8 cellular contexts compared by ENCODE assay signal in the genomic region with DNA sequence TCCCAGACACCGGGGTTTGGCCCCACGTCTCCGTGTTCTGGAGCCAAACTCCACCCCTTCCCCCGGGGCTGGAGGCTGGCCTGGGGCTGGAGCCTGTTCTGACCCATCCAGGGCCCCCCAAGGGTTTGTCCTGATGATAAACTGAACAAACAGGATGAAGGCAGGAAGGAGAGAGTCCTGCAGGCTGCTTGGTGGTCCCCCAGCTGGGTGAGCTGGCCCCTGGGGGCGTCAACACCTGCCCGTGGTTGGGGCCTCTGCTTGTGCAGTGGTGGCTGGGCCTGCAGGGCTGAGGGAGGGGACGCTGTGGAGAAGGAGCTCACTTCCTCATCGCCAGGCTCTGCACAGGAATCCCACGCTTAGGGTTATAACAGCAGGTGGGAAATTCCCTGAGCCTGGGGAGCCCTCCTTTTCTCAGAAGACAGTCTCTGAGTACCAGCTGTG. TPM values are rescaled to one million over a fixed set of nuclear protein-coding genes. Genes with fewer than 3 reads are reported as not detected.
DNase-seq lines count a peak whose midpoint lies in the region; ATAC-seq and TF ChIP-seq lines count a peak whose summit lies in the region.

No MANE protein-coding gene starts in this region.

- H3K27ac ChIP-seq in muscle layer of duodenum (ENCODE audit: low read length) (peak overlapping the region; percentile 43), foreskin keratinocyte (no peak overlapping the region)

- peak; percentile 52 to 70 for ATAC-seq in activated CD4-positive, CD25-positive, alpha-beta regulatory T cell treated with anti-CD3 and anti-CD28 coated beads, Interleukin-2, amount 50 U/mL, for 24 hours
- ATAC-seq in HG03520 (IDR thresholded peaks at IDR 0.05; ENCODE audit: unreplicated experiment) (peak; percentile 31), foreskin keratinocyte (no peak)

- in situ Hi-C loops in HAP-1 (cut with MboI; ENCODE audit: low sequenced_read_pairs), result no loop called here

- H3K36me3 ChIP-seq in muscle layer of duodenum (ENCODE audit: control insufficient read depth in 1 of 2, insufficient read depth in 2 of 2, low read length in 2 of 2) (no peaks in the 10 kb centered on the region), HAP-1 (replicated peaks) (no peaks in the 10 kb centered on the region)

- H3K4me3 ChIP-seq in muscle layer of duodenum (ENCODE audit: low read depth in 1 of 2, low read length in 2 of 2) (peak overlapping the region; percentile 52 to 59), HAP-1 (no peak overlapping the region)

- no peak for DNase-seq in activated CD4-positive, CD25-positive, alpha-beta regulatory T cell treated with anti-CD3 and anti-CD28 coated beads, Interleukin-2, amount 50 U/mL, for 72 hours
- peak; percentile 25 for DNase-seq in activated effector memory CD4-positive, alpha-beta T cell treated with Interleukin-2 at 50 U/mL for 16 hours
- DNase-seq in foreskin keratinocyte (no peak), DMS79 treated with DMSO at 0.1 percent for 48 hours (lab: John Stamatoyannopoulos, UW) (no peak), HAP-1 (ENCODE audit: low spot score in 2 of 2) (no peak)

- no peaks in the 10 kb centered on the region for H3K27me3 ChIP-seq in muscle layer of duodenum (ENCODE audit: low read depth, low read length)
- H3K27me3 ChIP-seq in foreskin keratinocyte, result no peaks in the 10 kb centered on the region
- no peaks in the 10 kb centered on the region for H3K27me3 ChIP-seq in HAP-1 (ENCODE audit: low read depth)

- H3K4me1 ChIP-seq in muscle layer of duodenum (ENCODE audit: control insufficient read depth in 1 of 2, insufficient read depth in 2 of 2, low read length in 2 of 2) (peaks cover 11 to 28% of the 10 kb centered on the region in 2 donors), foreskin keratinocyte (peaks cover 6% of the 10 kb centered on the region), HAP-1 (no peaks in the 10 kb centered on the region)

- no peak for TF ChIP-seq CTCF in foreskin keratinocyte (conservative IDR thresholded peaks at IDR 0.05)

- H3K9me3 ChIP-seq in muscle layer of duodenum (ENCODE audit: control insufficient read depth in 1 of 2, low read length in 2 of 2) (no peaks in the 10 kb centered on the region), HAP-1 (no peaks in the 10 kb centered on the region)

RNA-seq across cellular contexts. Expression of a gene that starts 2.3 kb away (rescaled TPM):
- 18.7 and 30.1 TPM in 2 replicates for total RNA-seq in foreskin keratinocyte
- 11.2 and 16.7 TPM in 2 replicates for polyA plus RNA-seq in foreskin keratinocyte

RNA-seq across cellular contexts. Expression of a gene that starts 42.7 kb away (rescaled TPM):
- total RNA-seq in foreskin keratinocyte, result 0.39 and 0.85 TPM in 2 replicates
- 0.33 and 0.49 TPM in 2 replicates for polyA plus RNA-seq in foreskin keratinocyte
